Comparison of ENCODE assay signal across 1 cellular context in the genomic region with DNA sequence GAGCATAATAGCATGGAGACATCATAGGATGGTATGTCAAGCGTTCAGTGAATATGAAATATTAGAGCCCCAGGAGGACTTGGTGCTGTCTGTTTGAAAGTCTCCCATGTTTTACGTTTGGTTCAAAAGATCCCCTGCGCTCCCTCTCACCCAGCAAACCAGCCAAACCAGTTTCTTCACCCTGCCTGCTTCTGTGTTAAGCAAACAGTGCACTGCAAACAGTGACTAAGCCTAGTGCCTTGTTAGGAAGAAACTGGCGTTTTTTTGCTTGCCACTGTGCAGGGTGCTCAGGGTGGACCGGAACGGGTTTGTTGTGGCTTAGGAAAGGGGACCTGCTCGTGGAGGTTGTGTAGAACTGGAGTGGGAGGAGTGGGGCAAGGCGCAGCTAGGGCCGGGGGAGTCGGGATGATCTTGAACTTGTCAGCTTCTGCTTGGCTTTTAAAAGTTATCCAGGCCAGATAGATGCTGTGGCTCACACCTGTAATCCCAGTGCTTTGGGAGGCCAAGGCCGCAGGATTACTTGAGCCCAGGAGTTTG.
A peak's percentile ranks its signal among the peaks of the same experiment; 100 is the strongest.
TF ChIP-seq lines count a peak whose summit lies in the region.

No MANE protein-coding gene starts in this region.

TF ChIP-seq in HepG2, 621 proteins besides CTCF, POLR2A, EP300 and RAD21 (continued from another document and continues in another):
- TF ChIP-seq, protein P1, sequence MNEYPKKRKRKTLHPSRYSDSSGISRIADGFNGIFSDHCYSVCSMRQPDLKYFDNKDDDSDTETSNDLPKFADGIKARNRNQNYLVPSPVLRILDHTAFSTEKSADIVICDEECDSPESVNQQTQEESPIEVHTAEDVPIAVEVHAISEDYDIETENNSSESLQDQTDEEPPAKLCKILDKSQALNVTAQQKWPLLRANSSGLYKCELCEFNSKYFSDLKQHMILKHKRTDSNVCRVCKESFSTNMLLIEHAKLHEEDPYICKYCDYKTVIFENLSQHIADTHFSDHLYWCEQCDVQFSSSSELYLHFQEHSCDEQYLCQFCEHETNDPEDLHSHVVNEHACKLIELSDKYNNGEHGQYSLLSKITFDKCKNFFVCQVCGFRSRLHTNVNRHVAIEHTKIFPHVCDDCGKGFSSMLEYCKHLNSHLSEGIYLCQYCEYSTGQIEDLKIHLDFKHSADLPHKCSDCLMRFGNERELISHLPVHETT (CRISPR knock-in tag; conservative IDR thresholded peaks at IDR 0.05), result no peak
- TF ChIP-seq, protein P2, sequence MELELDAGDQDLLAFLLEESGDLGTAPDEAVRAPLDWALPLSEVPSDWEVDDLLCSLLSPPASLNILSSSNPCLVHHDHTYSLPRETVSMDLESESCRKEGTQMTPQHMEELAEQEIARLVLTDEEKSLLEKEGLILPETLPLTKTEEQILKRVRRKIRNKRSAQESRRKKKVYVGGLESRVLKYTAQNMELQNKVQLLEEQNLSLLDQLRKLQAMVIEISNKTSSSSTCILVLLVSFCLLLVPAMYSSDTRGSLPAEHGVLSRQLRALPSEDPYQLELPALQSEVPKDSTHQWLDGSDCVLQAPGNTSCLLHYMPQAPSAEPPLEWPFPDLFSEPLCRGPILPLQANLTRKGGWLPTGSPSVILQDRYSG (CRISPR knock-in tag; IDR thresholded peaks at IDR 0.05), result no peak
- TF ChIP-seq ZNF3 (CRISPR knock-in tag; IDR thresholded peaks at IDR 0.05) (0 out of 2 replicates have a peak, but pooled peaks have one; percentile 22), REPIN1 (CRISPR knock-in tag; IDR thresholded peaks at IDR 0.05; ENCODE audit: borderline replicate concordance, low read depth) (peak; percentile 91; the same call in 1 of the 2 replicates), RARG (CRISPR knock-in tag; IDR thresholded peaks at IDR 0.05; ENCODE audit: low read depth) (no peak), ZNF441 (CRISPR knock-in tag; IDR thresholded peaks at IDR 0.05; ENCODE audit: borderline replicate concordance) (peak; percentile 93), EED (CRISPR knock-in tag; IDR thresholded peaks at IDR 0.05) (0 out of 2 replicates have a peak, but pooled peaks have one; percentile 68), HOXA3 (CRISPR knock-in tag; IDR thresholded peaks at IDR 0.05) (peak; percentile 92), TCF7 (IDR thresholded peaks at IDR 0.05; ENCODE audit: low read depth) (peak; percentile 63), KLF11 (CRISPR knock-in tag; IDR thresholded peaks at IDR 0.05) (no peak), ZNF652 (CRISPR knock-in tag; IDR thresholded peaks at IDR 0.05; ENCODE audit: borderline replicate concordance, low read depth) (peak; percentile 61; the same call in 1 of the 2 replicates), TRIM24 (CRISPR knock-in tag; IDR thresholded peaks at IDR 0.05) (0 out of 2 replicates have a peak, but pooled peaks have one; percentile 14), ZFP36L1 (CRISPR knock-in tag; IDR thresholded peaks at IDR 0.05) (peak; percentile 83; the same call in 1 of the 2 replicates), RXRA (CRISPR knock-in tag; IDR thresholded peaks at IDR 0.05) (peak; percentile 92), ZFP37 (CRISPR knock-in tag; IDR thresholded peaks at IDR 0.05; ENCODE audit: borderline replicate concordance) (peak; percentile 64; the same call in 1 of the 2 replicates), RXRB (CRISPR knock-in tag; IDR thresholded peaks at IDR 0.05; ENCODE audit: borderline replicate concordance) (peak; percentile 97), ZNF713 (CRISPR knock-in tag; IDR thresholded peaks at IDR 0.05) (0 out of 2 replicates have a peak, but pooled peaks have one; percentile 61), RFX5 (IDR thresholded peaks at IDR 0.05; ENCODE audit: low read depth, low read length) (peak; percentile 40; the same call in 1 of the 2 replicates), ISL2 (CRISPR knock-in tag; IDR thresholded peaks at IDR 0.05) (peak; percentile 82), ERF (CRISPR knock-in tag; IDR thresholded peaks at IDR 0.05) (peak; percentile 96), SAP130 (CRISPR knock-in tag; IDR thresholded peaks at IDR 0.05; ENCODE audit: low read depth) (peak; percentile 95), ATF7-NPFF (CRISPR knock-in tag; IDR thresholded peaks at IDR 0.05; ENCODE audit: low read depth) (peak; percentile 61; the same call in 1 of the 2 replicates)
- TF ChIP-seq, protein P3, sequence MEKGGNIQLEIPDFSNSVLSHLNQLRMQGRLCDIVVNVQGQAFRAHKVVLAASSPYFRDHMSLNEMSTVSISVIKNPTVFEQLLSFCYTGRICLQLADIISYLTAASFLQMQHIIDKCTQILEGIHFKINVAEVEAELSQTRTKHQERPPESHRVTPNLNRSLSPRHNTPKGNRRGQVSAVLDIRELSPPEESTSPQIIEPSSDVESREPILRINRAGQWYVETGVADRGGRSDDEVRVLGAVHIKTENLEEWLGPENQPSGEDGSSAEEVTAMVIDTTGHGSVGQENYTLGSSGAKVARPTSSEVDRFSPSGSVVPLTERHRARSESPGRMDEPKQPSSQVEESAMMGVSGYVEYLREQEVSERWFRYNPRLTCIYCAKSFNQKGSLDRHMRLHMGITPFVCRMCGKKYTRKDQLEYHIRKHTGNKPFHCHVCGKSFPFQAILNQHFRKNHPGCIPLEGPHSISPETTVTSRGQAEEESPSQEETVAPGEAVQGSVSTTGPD (CRISPR knock-in tag; IDR thresholded peaks at IDR 0.05), result no peak; the same call in 1 of the 2 replicates
- TF ChIP-seq, protein P4, sequence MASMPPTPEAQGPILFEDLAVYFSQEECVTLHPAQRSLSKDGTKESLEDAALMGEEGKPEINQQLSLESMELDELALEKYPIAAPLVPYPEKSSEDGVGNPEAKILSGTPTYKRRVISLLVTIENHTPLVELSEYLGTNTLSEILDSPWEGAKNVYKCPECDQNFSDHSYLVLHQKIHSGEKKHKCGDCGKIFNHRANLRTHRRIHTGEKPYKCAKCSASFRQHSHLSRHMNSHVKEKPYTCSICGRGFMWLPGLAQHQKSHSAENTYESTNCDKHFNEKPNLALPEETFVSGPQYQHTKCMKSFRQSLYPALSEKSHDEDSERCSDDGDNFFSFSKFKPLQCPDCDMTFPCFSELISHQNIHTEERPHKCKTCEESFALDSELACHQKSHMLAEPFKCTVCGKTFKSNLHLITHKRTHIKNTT (CRISPR knock-in tag; IDR thresholded peaks at IDR 0.05), result no peak
- TF ChIP-seq, protein P5, sequence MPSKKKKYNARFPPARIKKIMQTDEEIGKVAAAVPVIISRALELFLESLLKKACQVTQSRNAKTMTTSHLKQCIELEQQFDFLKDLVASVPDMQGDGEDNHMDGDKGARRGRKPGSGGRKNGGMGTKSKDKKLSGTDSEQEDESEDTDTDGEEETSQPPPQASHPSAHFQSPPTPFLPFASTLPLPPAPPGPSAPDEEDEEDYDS (CRISPR knock-in tag; IDR thresholded peaks at IDR 0.05), result peak; percentile 81
- TF ChIP-seq, protein P6, sequence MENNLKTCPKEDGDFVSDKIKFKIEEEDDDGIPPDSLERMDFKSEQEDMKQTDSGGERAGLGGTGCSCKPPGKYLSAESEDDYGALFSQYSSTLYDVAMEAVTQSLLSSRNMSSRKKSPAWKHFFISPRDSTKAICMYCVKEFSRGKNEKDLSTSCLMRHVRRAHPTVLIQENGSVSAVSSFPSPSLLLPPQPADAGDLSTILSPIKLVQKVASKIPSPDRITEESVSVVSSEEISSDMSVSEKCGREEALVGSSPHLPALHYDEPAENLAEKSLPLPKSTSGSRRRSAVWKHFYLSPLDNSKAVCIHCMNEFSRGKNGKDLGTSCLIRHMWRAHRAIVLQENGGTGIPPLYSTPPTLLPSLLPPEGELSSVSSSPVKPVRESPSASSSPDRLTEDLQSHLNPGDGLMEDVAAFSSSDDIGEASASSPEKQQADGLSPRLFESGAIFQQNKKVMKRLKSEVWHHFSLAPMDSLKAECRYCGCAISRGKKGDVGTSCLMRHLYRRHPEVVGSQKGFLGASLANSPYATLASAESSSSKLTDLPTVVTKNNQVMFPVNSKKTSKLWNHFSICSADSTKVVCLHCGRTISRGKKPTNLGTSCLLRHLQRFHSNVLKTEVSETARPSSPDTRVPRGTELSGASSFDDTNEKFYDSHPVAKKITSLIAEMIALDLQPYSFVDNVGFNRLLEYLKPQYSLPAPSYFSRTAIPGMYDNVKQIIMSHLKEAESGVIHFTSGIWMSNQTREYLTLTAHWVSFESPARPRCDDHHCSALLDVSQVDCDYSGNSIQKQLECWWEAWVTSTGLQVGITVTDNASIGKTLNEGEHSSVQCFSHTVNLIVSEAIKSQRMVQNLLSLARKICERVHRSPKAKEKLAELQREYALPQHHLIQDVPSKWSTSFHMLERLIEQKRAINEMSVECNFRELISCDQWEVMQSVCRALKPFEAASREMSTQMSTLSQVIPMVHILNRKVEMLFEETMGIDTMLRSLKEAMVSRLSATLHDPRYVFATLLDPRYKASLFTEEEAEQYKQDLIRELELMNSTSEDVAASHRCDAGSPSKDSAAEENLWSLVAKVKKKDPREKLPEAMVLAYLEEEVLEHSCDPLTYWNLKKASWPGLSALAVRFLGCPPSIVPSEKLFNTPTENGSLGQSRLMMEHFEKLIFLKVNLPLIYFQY (CRISPR knock-in tag; IDR thresholded peaks at IDR 0.05; ENCODE audit: borderline replicate concordance), result peak; percentile 89; the same call in 1 of the 2 replicates
- TF ChIP-seq, protein P7, sequence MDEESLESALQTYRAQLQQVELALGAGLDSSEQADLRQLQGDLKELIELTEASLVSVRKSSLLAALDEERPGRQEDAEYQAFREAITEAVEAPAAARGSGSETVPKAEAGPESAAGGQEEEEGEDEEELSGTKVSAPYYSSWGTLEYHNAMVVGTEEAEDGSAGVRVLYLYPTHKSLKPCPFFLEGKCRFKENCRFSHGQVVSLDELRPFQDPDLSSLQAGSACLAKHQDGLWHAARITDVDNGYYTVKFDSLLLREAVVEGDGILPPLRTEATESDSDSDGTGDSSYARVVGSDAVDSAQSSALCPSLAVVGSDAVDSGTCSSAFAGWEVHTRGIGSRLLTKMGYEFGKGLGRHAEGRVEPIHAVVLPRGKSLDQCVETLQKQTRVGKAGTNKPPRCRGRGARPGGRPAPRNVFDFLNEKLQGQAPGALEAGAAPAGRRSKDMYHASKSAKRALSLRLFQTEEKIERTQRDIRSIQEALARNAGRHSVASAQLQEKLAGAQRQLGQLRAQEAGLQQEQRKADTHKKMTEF (CRISPR knock-in tag; IDR thresholded peaks at IDR 0.05), result peak; percentile 96
- TF ChIP-seq, protein P8, sequence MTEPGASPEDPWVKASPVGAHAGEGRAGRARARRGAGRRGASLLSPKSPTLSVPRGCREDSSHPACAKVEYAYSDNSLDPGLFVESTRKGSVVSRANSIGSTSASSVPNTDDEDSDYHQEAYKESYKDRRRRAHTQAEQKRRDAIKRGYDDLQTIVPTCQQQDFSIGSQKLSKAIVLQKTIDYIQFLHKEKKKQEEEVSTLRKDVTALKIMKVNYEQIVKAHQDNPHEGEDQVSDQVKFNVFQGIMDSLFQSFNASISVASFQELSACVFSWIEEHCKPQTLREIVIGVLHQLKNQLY (CRISPR knock-in tag; IDR thresholded peaks at IDR 0.05), result peak; percentile 84
- TF ChIP-seq, protein P9, sequence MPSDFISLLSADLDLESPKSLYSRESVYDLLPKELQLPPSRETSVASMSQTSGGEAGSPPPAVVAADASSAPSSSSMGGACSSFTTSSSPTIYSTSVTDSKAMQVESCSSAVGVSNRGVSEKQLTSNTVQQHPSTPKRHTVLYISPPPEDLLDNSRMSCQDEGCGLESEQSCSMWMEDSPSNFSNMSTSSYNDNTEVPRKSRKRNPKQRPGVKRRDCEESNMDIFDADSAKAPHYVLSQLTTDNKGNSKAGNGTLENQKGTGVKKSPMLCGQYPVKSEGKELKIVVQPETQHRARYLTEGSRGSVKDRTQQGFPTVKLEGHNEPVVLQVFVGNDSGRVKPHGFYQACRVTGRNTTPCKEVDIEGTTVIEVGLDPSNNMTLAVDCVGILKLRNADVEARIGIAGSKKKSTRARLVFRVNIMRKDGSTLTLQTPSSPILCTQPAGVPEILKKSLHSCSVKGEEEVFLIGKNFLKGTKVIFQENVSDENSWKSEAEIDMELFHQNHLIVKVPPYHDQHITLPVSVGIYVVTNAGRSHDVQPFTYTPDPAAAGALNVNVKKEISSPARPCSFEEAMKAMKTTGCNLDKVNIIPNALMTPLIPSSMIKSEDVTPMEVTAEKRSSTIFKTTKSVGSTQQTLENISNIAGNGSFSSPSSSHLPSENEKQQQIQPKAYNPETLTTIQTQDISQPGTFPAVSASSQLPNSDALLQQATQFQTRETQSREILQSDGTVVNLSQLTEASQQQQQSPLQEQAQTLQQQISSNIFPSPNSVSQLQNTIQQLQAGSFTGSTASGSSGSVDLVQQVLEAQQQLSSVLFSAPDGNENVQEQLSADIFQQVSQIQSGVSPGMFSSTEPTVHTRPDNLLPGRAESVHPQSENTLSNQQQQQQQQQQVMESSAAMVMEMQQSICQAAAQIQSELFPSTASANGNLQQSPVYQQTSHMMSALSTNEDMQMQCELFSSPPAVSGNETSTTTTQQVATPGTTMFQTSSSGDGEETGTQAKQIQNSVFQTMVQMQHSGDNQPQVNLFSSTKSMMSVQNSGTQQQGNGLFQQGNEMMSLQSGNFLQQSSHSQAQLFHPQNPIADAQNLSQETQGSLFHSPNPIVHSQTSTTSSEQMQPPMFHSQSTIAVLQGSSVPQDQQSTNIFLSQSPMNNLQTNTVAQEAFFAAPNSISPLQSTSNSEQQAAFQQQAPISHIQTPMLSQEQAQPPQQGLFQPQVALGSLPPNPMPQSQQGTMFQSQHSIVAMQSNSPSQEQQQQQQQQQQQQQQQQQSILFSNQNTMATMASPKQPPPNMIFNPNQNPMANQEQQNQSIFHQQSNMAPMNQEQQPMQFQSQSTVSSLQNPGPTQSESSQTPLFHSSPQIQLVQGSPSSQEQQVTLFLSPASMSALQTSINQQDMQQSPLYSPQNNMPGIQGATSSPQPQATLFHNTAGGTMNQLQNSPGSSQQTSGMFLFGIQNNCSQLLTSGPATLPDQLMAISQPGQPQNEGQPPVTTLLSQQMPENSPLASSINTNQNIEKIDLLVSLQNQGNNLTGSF (CRISPR knock-in tag; IDR thresholded peaks at IDR 0.05), result no peak
- TF ChIP-seq, protein P10, sequence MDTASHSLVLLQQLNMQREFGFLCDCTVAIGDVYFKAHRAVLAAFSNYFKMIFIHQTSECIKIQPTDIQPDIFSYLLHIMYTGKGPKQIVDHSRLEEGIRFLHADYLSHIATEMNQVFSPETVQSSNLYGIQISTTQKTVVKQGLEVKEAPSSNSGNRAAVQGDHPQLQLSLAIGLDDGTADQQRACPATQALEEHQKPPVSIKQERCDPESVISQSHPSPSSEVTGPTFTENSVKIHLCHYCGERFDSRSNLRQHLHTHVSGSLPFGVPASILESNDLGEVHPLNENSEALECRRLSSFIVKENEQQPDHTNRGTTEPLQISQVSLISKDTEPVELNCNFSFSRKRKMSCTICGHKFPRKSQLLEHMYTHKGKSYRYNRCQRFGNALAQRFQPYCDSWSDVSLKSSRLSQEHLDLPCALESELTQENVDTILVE (CRISPR knock-in tag; IDR thresholded peaks at IDR 0.05), result peak; percentile 76
- TF ChIP-seq, protein P11, sequence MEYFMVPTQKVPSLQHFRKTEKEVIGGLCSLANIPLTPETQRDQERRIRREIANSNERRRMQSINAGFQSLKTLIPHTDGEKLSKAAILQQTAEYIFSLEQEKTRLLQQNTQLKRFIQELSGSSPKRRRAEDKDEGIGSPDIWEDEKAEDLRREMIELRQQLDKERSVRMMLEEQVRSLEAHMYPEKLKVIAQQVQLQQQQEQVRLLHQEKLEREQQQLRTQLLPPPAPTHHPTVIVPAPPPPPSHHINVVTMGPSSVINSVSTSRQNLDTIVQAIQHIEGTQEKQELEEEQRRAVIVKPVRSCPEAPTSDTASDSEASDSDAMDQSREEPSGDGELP (IDR thresholded peaks at IDR 0.05; ENCODE audit: borderline replicate concordance, low read depth), result peak; percentile 78; the same call in 1 of the 2 replicates
